In genomic region chr10:62511238-62511637, GRCh38 we compare ENCODE assay signal across 14 cellular contexts.
DNase-seq lines count a peak whose midpoint lies in the region; ATAC-seq, FAIRE-seq and TF ChIP-seq lines count a peak whose summit lies in the region.
"Had no signal": no experiment of that assay in that cellular context is flagged by ENCODE, and none has a peak within 500 bp of the region (broad histone marks: within the 10 kb centered on the region; RNA-seq: fewer than 3 reads in every experiment).

No MANE protein-coding gene starts in this region.

- no peak for TF ChIP-seq POLR2A in H54 (IDR thresholded peaks at IDR 0.05; ENCODE audit: low read depth, low read length)

- DNase-seq in GM19239 (ENCODE audit: insufficient read length, low spot score) (no peak), H54 (ENCODE audit: insufficient read length, low spot score) (no peak), activated gamma-delta T cell treated with Interleukin-2 at 50 U/mL for 16 hours (no peak), SKM-1 (lab: John Stamatoyannopoulos, UW; ENCODE audit: unreplicated experiment) (no peak), NCI-H187 treated with DMSO at 0.1 percent for 48 hours (lab: John Stamatoyannopoulos, UW) (no peak)
- DNase-seq: activated CD8-positive, alpha-beta memory T cell treated with anti-CD3 and anti-CD28 coated beads, Interleukin-2, amount 50 U/mL, for 4 hours; activated naive CD4-positive, alpha-beta T cell treated with anti-CD3 and anti-CD28 coated beads for 36 hours; foreskin fibroblast; NCI-H1417 treated with DMSO at 0.1 percent for 48 hours; NCI-H226; tibial artery had no signal

- ATAC-seq in GM18498 (IDR thresholded peaks at IDR 0.05; ENCODE audit: unreplicated experiment) (peak; percentile 29), HG02623 (IDR thresholded peaks at IDR 0.05; ENCODE audit: unreplicated experiment) (peak; percentile 23), HG03354 (IDR thresholded peaks at IDR 0.05; ENCODE audit: poor library complexity, severe bottlenecking, unreplicated experiment) (peak; percentile 16)

- FAIRE-seq in GM19239 (lab: Jason Lieb, UNC) (peak; percentile 82), H54 (lab: Jason Lieb, UNC) (no peak)
